In genomic region chr9:114082017-114082735, GRCh38 we compare ENCODE assay signal across 8 cellular contexts. TPM values are rescaled to one million over a fixed set of nuclear protein-coding genes. Genes with fewer than 3 reads are reported as not detected.
DNase-seq lines count a peak whose midpoint lies in the region; ATAC-seq and TF ChIP-seq lines count a peak whose summit lies in the region.

No MANE protein-coding gene starts in this region.

- H3K4me3 ChIP-seq in SU-DHL-6 (ENCODE audit: insufficient read depth, low read length, poor library complexity, severe bottlenecking) = no peak overlapping the region
- H3K4me3 ChIP-seq in prostate gland = no peak overlapping the region
- no peak overlapping the region for H3K4me3 ChIP-seq in vagina

- 55% methylated on average over 10 of the region's 10 CpGs for WGBS in prostate gland

- intact Hi-C loops in cardiac septum (cut with DNase I) (loop anchor here (5.0 kb wide), 2 partner anchors 190 to 210 kb away; no protein-coding TSS in a partner anchor), prostate gland (cut with DNase I) (loop anchor here (2.0 to 5.0 kb wide), 2 partner anchors 75 to 209 kb away; partner anchors contain the start of gene COL27A1), vagina (cut with DNase I) (loop anchor here (5.0 kb wide), 1 partner anchor 210 kb away; no protein-coding TSS in a partner anchor)

- H3K79me2 ChIP-seq in SU-DHL-6 (ENCODE audit: insufficient read depth, low read length) = no peaks in the 10 kb centered on the region

- peak; percentile 41 for DNase-seq in GM04503 (ENCODE audit: low read depth)
- DNase-seq in NCI-H128 (lab: John Stamatoyannopoulos, UW; ENCODE audit: unreplicated experiment) = peak; percentile 79
- DNase-seq in activated naive CD8-positive, alpha-beta T cell treated with anti-CD3 and anti-CD28 coated beads, Interleukin-2, amount 50 U/mL, for 16 hours (ENCODE audit: low read depth, low spot score) = peak; percentile 68
- peak; percentile 89 for DNase-seq in cardiac septum (ENCODE audit: low spot score)
- DNase-seq in prostate gland (ENCODE audit: low spot score) = peak; percentile 93
- peak; percentile 94 to 95 for DNase-seq in vagina (ENCODE audit: extremely low spot score in 2 of 2)

- H3K36me3 ChIP-seq in SU-DHL-6 (ENCODE audit: low read length) = no peaks in the 10 kb centered on the region
- no peaks in the 10 kb centered on the region for H3K36me3 ChIP-seq in prostate gland
- H3K36me3 ChIP-seq in vagina = no peaks in the 10 kb centered on the region

- H3K27me3 ChIP-seq in SU-DHL-6 (ENCODE audit: low read length) = no peaks in the 10 kb centered on the region
- no peaks in the 10 kb centered on the region for H3K27me3 ChIP-seq in prostate gland (replicated peaks; ENCODE audit: insufficient read depth)
- no peaks in the 10 kb centered on the region for H3K27me3 ChIP-seq in vagina

- TF ChIP-seq POLR2A in prostate gland (IDR thresholded peaks at IDR 0.05) (no peak), vagina (IDR thresholded peaks at IDR 0.05) (no peak)

- no peaks in the 10 kb centered on the region for H3K4me1 ChIP-seq in prostate gland (replicated peaks)
- peaks cover 11% of the 10 kb centered on the region for H3K4me1 ChIP-seq in vagina

- no peaks in the 10 kb centered on the region for H3F3A ChIP-seq in SU-DHL-6 (ENCODE audit: insufficient read depth)

- peak; percentile 72 for ATAC-seq in HG02571 (IDR thresholded peaks at IDR 0.05; ENCODE audit: unreplicated experiment)

- no peak overlapping the region for H3K9ac ChIP-seq in SU-DHL-6 (ENCODE audit: low read length)

- TF ChIP-seq CTCF in SU-DHL-6 (IDR thresholded peaks at IDR 0.05; ENCODE audit: insufficient read depth, low read length, poor library complexity, severe bottlenecking) = peak; percentile 80
- peak; percentile 93 to 96 (median 94) for TF ChIP-seq CTCF in prostate gland (IDR thresholded peaks at IDR 0.05)
- peak; percentile 88 to 93 (median 91) for TF ChIP-seq CTCF in vagina (IDR thresholded peaks at IDR 0.05)

- H3K4me2 ChIP-seq in SU-DHL-6 (ENCODE audit: low read depth, low read length, poor library complexity, severe bottlenecking) = no peak overlapping the region

- H3K9me2 ChIP-seq in SU-DHL-6 (replicated peaks; ENCODE audit: insufficient read depth, low read length) = no peaks in the 10 kb centered on the region

- H3K27ac ChIP-seq in SU-DHL-6 (ENCODE audit: low read depth, low read length) (no peak overlapping the region), prostate gland (no peak overlapping the region), vagina (no peak overlapping the region)

- H3K9me3 ChIP-seq in SU-DHL-6 (ENCODE audit: insufficient read depth, low read length) (no peaks in the 10 kb centered on the region), prostate gland (no peaks in the 10 kb centered on the region), vagina (no peaks in the 10 kb centered on the region)

- no peaks in the 10 kb centered on the region for H4K20me1 ChIP-seq in SU-DHL-6 (ENCODE audit: low read depth, low read length)

- H2AFZ ChIP-seq in SU-DHL-6 (ENCODE audit: low read depth, low read length, severe bottlenecking) = no peak overlapping the region

RNA-seq across cellular contexts. Expression of gene AMBP, which starts 4.1 kb away (rescaled TPM):
- not detected for total RNA-seq in cardiac septum
- 1 to 10 TPM in 1 of 2 donors, under 1 TPM in 1; 0.23 to 1.5 TPM for total RNA-seq in prostate gland
- not detected for total RNA-seq in vagina

RNA-seq across cellular contexts. Expression of gene KIF12, which starts 16.9 kb away (rescaled TPM):
- not detected for total RNA-seq in cardiac septum
- 10 to 100 TPM in 1 of 2 donors, 1 to 10 TPM in 1; 8.4 to 21.5 TPM for total RNA-seq in prostate gland
- total RNA-seq in vagina = not detected

Comparison
In these comparisons a context has a peak if more than half of its experiments do, and no peak if none do; other contexts are left out.
1. DNase-seq: peak in every context shown above with its lines; median percentile 94 in vagina; 93 in prostate gland; 89 in cardiac septum; 79 in NCI-H128; 68 in activated naive CD8-positive, alpha-beta T cell treated with anti-CD3 and anti-CD28 coated beads, Interleukin-2, amount 50 U/mL, for 16 hours; 41 in GM04503.